ENCODE assay signal across 17 cellular contexts in genomic region chr6:71446084-71446869, GRCh38.
DNase-seq lines count a peak whose midpoint lies in the region; ATAC-seq and TF ChIP-seq lines count a peak whose summit lies in the region.
"Had no signal": no experiment of that assay in that cellular context is flagged by ENCODE, and none has a peak within 500 bp of the region (broad histone marks: within the 10 kb centered on the region; RNA-seq: fewer than 3 reads in every experiment).

No MANE protein-coding gene starts in this region.

- H3K4me1 Mint-ChIP-seq in natural killer cell = no peaks in the 10 kb centered on the region
- H3K4me1 Mint-ChIP-seq: immature natural killer cell had no signal

- H3K4me1 ChIP-seq in adipocyte (ENCODE audit: control insufficient read depth, insufficient read depth, low read length) (peaks cover 15% of the 10 kb centered on the region), foreskin keratinocyte (no peaks in the 10 kb centered on the region)

- no peaks in the 10 kb centered on the region for H3K9me3 ChIP-seq in adipocyte (ENCODE audit: control insufficient read depth, low read length)
- H3K9me3 ChIP-seq: mucosa of descending colon had no signal

- H3K9ac ChIP-seq in adipocyte (ENCODE audit: low read length) = peak overlapping the region; percentile 41

- H3K4me3 Mint-ChIP-seq in natural killer cell = no peak overlapping the region
- H3K4me3 Mint-ChIP-seq: activated CD8-positive, alpha-beta T cell treated with anti-CD3 and anti-CD28 coated beads, Interleukin-2, amount 10 ng/mL, durations not matched to agents 7 days and 5 days; immature natural killer cell had no signal

- H3K9me3 Mint-ChIP-seq in natural killer cell = peaks cover 5 to 8% of the 10 kb centered on the region in 2 donors

- TF ChIP-seq CTCF in GM12865 (IDR thresholded peaks at IDR 0.05; ENCODE audit: insufficient read depth, low read depth, low read length, missing control alignments) = no peak
- TF ChIP-seq CTCF in foreskin keratinocyte (conservative IDR thresholded peaks at IDR 0.05) = no peak
- TF ChIP-seq CTCF in natural killer cell (IDR thresholded peaks at IDR 0.05) = no peak

- intact Hi-C loops in natural killer cell (cut with micrococcal nuclease) = no loop called here

- H3K27me3 Mint-ChIP-seq in natural killer cell (ENCODE audit: low read depth in 2 of 2) = no peaks in the 10 kb centered on the region

- ATAC-seq in GM21717 (IDR thresholded peaks at IDR 0.05; ENCODE audit: unreplicated experiment) (peak; percentile 73), foreskin keratinocyte (no peak), natural killer cell (no peak)
- ATAC-seq: activated CD8-positive, alpha-beta T cell treated with anti-CD3 and anti-CD28 coated beads, Interleukin-2, amount 10 ng/mL, durations not matched to agents 7 days and 5 days; K562; mucosa of descending colon had no signal

- H3K27me3 ChIP-seq in adipocyte (replicated peaks; ENCODE audit: control insufficient read depth, insufficient read depth, low read length) (no peaks in the 10 kb centered on the region), foreskin keratinocyte (no peaks in the 10 kb centered on the region)

- H3K36me3 ChIP-seq in adipocyte (ENCODE audit: control insufficient read depth, insufficient read depth, low read length, severe bottlenecking) = no peaks in the 10 kb centered on the region

- H3K27ac Mint-ChIP-seq in natural killer cell = no peak overlapping the region
- H3K27ac Mint-ChIP-seq: activated CD8-positive, alpha-beta T cell treated with anti-CD3 and anti-CD28 coated beads, Interleukin-2, amount 10 ng/mL, durations not matched to agents 7 days and 5 days; immature natural killer cell had no signal

- H3K4me3 ChIP-seq in GM12865 (ENCODE audit: low read depth, low read length) (no peak overlapping the region), adipocyte (ENCODE audit: low read length) (peak overlapping the region; percentile 12)
- H3K4me3 ChIP-seq: K562, mucosa of descending colon had no signal

- DNase-seq in GM12865 (ENCODE audit: low read depth) = peak; percentile 59
- DNase-seq in adipocyte (ENCODE audit: low read depth) = peak; percentile 21
- DNase-seq in myocyte (ENCODE audit: low read depth) = peak; percentile 90
- DNase-seq in foreskin keratinocyte = no peak
- no peak for DNase-seq in SHP77 (lab: John Stamatoyannopoulos, UW)
- DNase-seq in natural killer cell = no peak
- no peak for DNase-seq in activated CD4-positive, alpha-beta T cell treated with anti-CD3 and anti-CD28 coated beads for 48 hours
- DNase-seq: activated CD8-positive, alpha-beta T cell treated with anti-CD3 and anti-CD28 coated beads, Interleukin-2, amount 10 ng/mL, durations not matched to agents 7 days and 5 days; activated effector memory CD4-positive, alpha-beta T cell treated with Interleukin-2 at 50 U/mL for 16 hours; DND-41; effector CD4-positive, alpha-beta T cell; immature natural killer cell; mucosa of descending colon; NCI-H187; NCI-H82 had no signal

- no peaks in the 10 kb centered on the region for H3K36me3 Mint-ChIP-seq in natural killer cell
- H3K36me3 Mint-ChIP-seq: immature natural killer cell had no signal

- H3K27ac ChIP-seq in foreskin keratinocyte = no peak overlapping the region

Comparison
In these comparisons a context has a peak if more than half of its experiments do, and no peak if none do; other contexts are left out.
1. DNase-seq: peak in GM12865 (single experiment), adipocyte (single experiment) and myocyte (single experiment); none in foreskin keratinocyte (0 of 2), SHP77 (0 of 2), natural killer cell (single experiment) and activated CD4-positive, alpha-beta T cell treated with anti-CD3 and anti-CD28 coated beads for 48 hours (single experiment).